In the genomic region with DNA sequence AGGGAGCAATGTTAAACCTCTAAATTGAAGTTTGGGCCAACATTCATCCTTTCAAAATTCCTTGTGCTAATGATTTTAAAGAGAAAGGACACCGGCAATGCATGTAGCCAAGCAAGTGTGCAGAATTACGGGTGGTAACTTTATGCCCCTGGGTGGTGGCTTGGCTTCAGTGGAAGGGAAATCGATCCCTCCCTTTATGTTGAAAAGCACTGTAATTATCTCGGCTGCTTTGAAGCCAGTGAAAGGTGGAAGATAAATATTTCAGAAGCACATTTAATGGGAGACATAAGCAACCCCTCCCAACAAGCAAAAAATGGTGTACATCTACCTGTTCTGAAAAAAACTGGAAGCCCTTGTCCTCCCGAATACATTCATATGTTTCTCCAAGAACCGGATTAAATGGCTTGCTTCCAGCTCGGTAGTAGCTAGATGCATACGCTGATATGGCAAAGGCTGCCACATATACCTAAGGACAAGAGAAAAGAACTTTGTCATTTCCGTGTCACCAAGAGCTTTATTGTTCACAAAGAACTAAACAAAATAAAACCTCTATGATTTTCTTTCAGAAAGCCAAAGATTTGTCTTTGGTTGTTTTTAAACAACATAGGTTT, we compare ENCODE assay signal across 14 cellular contexts.
A peak's percentile ranks its signal among the peaks of the same experiment; 100 is the strongest.
DNase-seq lines count a peak whose midpoint lies in the region.
"Had no signal": no experiment of that assay in that cellular context is flagged by ENCODE, and none has a peak within 500 bp of the region (broad histone marks: within the 10 kb centered on the region; RNA-seq: fewer than 3 reads in every experiment).

No MANE protein-coding gene starts in this region.

- no peak overlapping the region for H3K9ac ChIP-seq in GM23248
- peak overlapping the region; percentile 14 for H3K9ac ChIP-seq in skeletal muscle satellite cell (ENCODE audit: low read depth, low read length)

- no peaks in the 10 kb centered on the region for H3K79me2 ChIP-seq in GM23248 (ENCODE audit: insufficient read depth)

- peaks cover 55% of the 10 kb centered on the region for H3F3A ChIP-seq in GM23248 (ENCODE audit: insufficient read depth)

- no peaks in the 10 kb centered on the region for H3K27me3 ChIP-seq in GM23248 (replicated peaks; ENCODE audit: insufficient read depth)
- H3K27me3 ChIP-seq in skeletal muscle satellite cell (ENCODE audit: control insufficient read depth, insufficient read depth, low read length) = no peaks in the 10 kb centered on the region

- H3K4me2 ChIP-seq in GM23248 (ENCODE audit: unreplicated experiment) = peak overlapping the region; percentile 13
- H3K4me2 ChIP-seq in skeletal muscle satellite cell (ENCODE audit: low read length) = peak overlapping the region; percentile 15
- H3K4me2 ChIP-seq: PC-9 had no signal

- no peak for DNase-seq in GM23248
- peak; percentile 11 for DNase-seq in NCI-H187 treated with DMSO at 0.1 percent for 48 hours (lab: John Stamatoyannopoulos, UW)
- DNase-seq in SW480 (ENCODE audit: low spot score) = peak; percentile 79
- DNase-seq in inferior parietal cortex (ENCODE audit: extremely low spot score) = no peak
- DNase-seq in activated gamma-delta T cell treated with Interleukin-2 at 50 U/mL for 16 hours = no peak
- no peak for DNase-seq in activated CD4-positive, alpha-beta T cell treated with anti-CD3 and anti-CD28 coated beads, Interleukin-2, amount 50 U/mL, for 48 hours
- DNase-seq: amniotic stem cell, cortex of kidney, GDM1, H7, nephron progenitor cell, PC-9 had no signal

- in situ Hi-C loops in GM23248 (cut with MboI) = no loop called here

- WGBS in GM23248 (ENCODE audit: low coverage in 1 of 2, low lambda C conversion rate in 2 of 2, missing lambda C conversion rate in 2 of 2), 2 experiments = 89 to 91% methylated on average over 9 of the region's 9 CpGs

- H3K36me3 ChIP-seq in GM23248 (ENCODE audit: low read depth) (peaks cover 6% of the 10 kb centered on the region; the same call in 1 of the 2 replicates), skeletal muscle satellite cell (ENCODE audit: insufficient read depth, low read length) (peaks cover 14% of the 10 kb centered on the region)

- H3K4me1 ChIP-seq in GM23248 (ENCODE audit: insufficient read depth) = peaks cover 59% of the 10 kb centered on the region
- H3K4me1 ChIP-seq in skeletal muscle satellite cell (ENCODE audit: control insufficient read depth, insufficient read depth, low read length) = peaks cover 55% of the 10 kb centered on the region

- no peak overlapping the region for H2AFZ ChIP-seq in GM23248
- H2AFZ ChIP-seq: PC-9 had no signal

- no peaks in the 10 kb centered on the region for H4K20me1 ChIP-seq in GM23248 (ENCODE audit: insufficient read depth)

- H3K4me3 ChIP-seq in GM23248 (no peak overlapping the region), skeletal muscle satellite cell (ENCODE audit: low read length) (no peak overlapping the region)
- H3K4me3 ChIP-seq: lung, PC-9 had no signal

- H3K27ac ChIP-seq in GM23248 = peak overlapping the region; percentile 47; the same call in 1 of the 2 replicates
- H3K27ac ChIP-seq: PC-9 had no signal

- no peaks in the 10 kb centered on the region for H3K9me3 ChIP-seq in GM23248 (ENCODE audit: low read depth)
- H3K9me3 ChIP-seq in skeletal muscle satellite cell (replicated peaks; ENCODE audit: low read length) = no peaks in the 10 kb centered on the region

- H3K9me2 ChIP-seq in GM23248 (ENCODE audit: insufficient read depth) = no peaks in the 10 kb centered on the region

Comparison
In these comparisons a context has a peak if more than half of its experiments do, and no peak if none do; other contexts are left out.
1. DNase-seq: peak in NCI-H187 treated with DMSO at 0.1 percent for 48 hours (single experiment) and SW480 (single experiment); none in GM23248 (single experiment), inferior parietal cortex (single experiment), activated gamma-delta T cell treated with Interleukin-2 at 50 U/mL for 16 hours (single experiment) and activated CD4-positive, alpha-beta T cell treated with anti-CD3 and anti-CD28 coated beads, Interleukin-2, amount 50 U/mL, for 48 hours (0 of 2).